19 cellular contexts compared by ENCODE assay signal in the genomic region with DNA sequence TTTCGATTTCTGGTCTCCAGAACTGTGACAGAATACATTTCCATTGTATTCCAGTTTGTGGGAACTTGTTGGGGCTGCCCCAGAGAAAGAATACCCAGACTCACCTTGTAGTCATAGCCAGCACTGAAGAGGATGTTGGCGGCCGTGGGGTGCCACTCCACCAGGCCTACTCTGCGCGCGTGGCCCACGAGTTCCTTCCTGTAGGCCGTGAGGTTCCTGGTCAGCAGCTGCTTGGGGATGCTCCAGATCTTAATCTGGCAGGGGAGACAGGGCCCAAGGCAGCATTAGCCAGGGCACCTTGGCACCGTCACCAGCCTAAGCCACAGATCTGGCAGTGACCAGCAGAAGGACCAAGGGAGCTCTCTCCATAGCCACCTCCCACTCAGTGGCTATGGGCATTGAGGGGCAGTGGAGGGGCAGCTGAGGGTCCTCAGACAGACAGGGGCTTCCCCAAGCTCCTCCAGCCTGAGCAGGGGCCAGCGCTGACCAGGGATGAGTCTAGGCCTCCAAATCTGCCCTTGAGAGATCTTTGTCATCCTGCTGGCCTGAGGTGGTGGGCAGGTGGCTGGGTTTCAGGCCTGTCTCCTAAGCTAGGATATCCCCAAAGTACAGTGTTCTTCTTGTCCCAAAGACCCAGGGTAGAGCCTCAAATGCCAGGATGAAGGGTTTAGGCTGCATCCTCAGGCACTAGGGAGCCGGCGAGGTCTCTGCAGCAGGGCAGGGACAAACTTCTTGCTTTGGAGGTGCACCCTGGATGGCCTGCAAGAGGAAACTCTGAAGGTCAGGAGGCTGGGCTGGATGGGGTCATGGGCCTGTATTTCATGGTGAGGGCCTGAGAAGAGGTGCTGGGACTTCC. TPM values are rescaled to one million over a fixed set of nuclear protein-coding genes. Genes with fewer than 3 reads are reported as not detected.
A peak's percentile ranks its signal among the peaks of the same experiment; 100 is the strongest.
DNase-seq lines count a peak whose midpoint lies in the region; ATAC-seq and TF ChIP-seq lines count a peak whose summit lies in the region.
"Had no signal": no experiment of that assay in that cellular context is flagged by ENCODE, and none has a peak within 500 bp of the region (broad histone marks: within the 10 kb centered on the region; RNA-seq: fewer than 3 reads in every experiment).

No MANE protein-coding gene starts in this region.

- no TSS peak for BruUV-seq in mammary epithelial cell (replicated peaks; lab: Mats Ljungman, UMichigan)

- no peaks in the 10 kb centered on the region for H3K36me3 Mint-ChIP-seq in natural killer cell

- peaks cover 0 to 4% of the 10 kb centered on the region in 2 donors for H3K4me1 Mint-ChIP-seq in natural killer cell

- dilution Hi-C loops in mammary epithelial cell (cut with HindIII; ENCODE audit: low sequenced_read_pairs) = no loop called here

- H3K4me2 ChIP-seq in mammary epithelial cell (ENCODE audit: insufficient read depth, low read depth, low read length) (no peak overlapping the region), osteoblast (ENCODE audit: insufficient read depth, low read length) (no peak overlapping the region)

- H3K36me3 ChIP-seq in breast epithelium (no peaks in the 10 kb centered on the region), mammary epithelial cell (ENCODE audit: insufficient read depth, low read length) (no peaks in the 10 kb centered on the region), osteoblast (ENCODE audit: insufficient read depth, low read length) (no peaks in the 10 kb centered on the region)

- CTCF ChIA-PET in mammary epithelial cell (lab: Charles Lee; ENCODE audit: low non-redundant PET) = no interaction called here

- no peaks in the 10 kb centered on the region for H3K9me3 Mint-ChIP-seq in natural killer cell

- no peak overlapping the region for H3K9ac ChIP-seq in mammary epithelial cell (ENCODE audit: insufficient read depth, low read length)

- TF ChIP-seq CTCF in breast epithelium (IDR thresholded peaks at IDR 0.05) (no peak), mammary epithelial cell (conservative IDR thresholded peaks at IDR 0.05 in 1 of 2, IDR thresholded peaks at IDR 0.05 in 1 of 2; ENCODE audit: extremely low read depth in 1 of 2, insufficient read depth in 1 of 2, low read depth in 1 of 2, low read length in 2 of 2) (no peak), VCaP (conservative IDR thresholded peaks at IDR 0.05) (no peak), osteoblast (IDR thresholded peaks at IDR 0.05; ENCODE audit: extremely low read depth, low read depth, low read length) (no peak), natural killer cell (IDR thresholded peaks at IDR 0.05) (no peak)

- H3K27ac ChIP-seq in breast epithelium (peak overlapping the region; percentile 76 to 81), mammary epithelial cell (ENCODE audit: insufficient read depth, low read depth, low read length) (no peak overlapping the region), VCaP (peak overlapping the region; percentile 98), osteoblast (ENCODE audit: low read depth, low read length) (no peak overlapping the region)

- no peaks in the 10 kb centered on the region for H3K27me3 Mint-ChIP-seq in natural killer cell (ENCODE audit: low read depth in 2 of 2)

- no peak for TF ChIP-seq POLR2A in breast epithelium (IDR thresholded peaks at IDR 0.05)

- DNase-seq in breast epithelium (ENCODE audit: low spot score in 2 of 2) = no peak
- DNase-seq in mammary epithelial cell = no peak
- DNase-seq in osteoblast (ENCODE audit: insufficient read length, low spot score, missing footprints) = peak; percentile 70
- no peak for DNase-seq in natural killer cell
- DNase-seq: ACHN, BE2C, DMS 273 treated with DMSO at 0.1 percent for 48 hours, EL, H7, KG1, NCI-H1092 treated with DMSO at 0.1 percent for 48 hours, NCI-H187, NCI-H446, NCI-H748 treated with DMSO at 0.1 percent for 48 hours, PC-3 had no signal

- intact Hi-C loops in breast epithelium (cut with DNase I; ENCODE audit: low total_unique reads) (no loop called here), mammary epithelial cell (cut with micrococcal nuclease) (no loop called here), natural killer cell (cut with micrococcal nuclease) (no loop called here)

- H4K20me1 ChIP-seq in mammary epithelial cell (ENCODE audit: insufficient read depth, low read length) (no peaks in the 10 kb centered on the region), osteoblast (ENCODE audit: insufficient read depth, low read length) (no peaks in the 10 kb centered on the region)

- H3K4me3 Mint-ChIP-seq in natural killer cell = no peak overlapping the region

- H3K9me3 ChIP-seq in breast epithelium (no peaks in the 10 kb centered on the region), mammary epithelial cell (replicated peaks; ENCODE audit: insufficient read depth, low read length) (no peaks in the 10 kb centered on the region), osteoblast (ENCODE audit: low read depth, low read length) (no peaks in the 10 kb centered on the region)
- H3K9me3 ChIP-seq: BE2C had no signal

- H2AFZ ChIP-seq in mammary epithelial cell (ENCODE audit: low read depth, low read length) = no peak overlapping the region
- H2AFZ ChIP-seq in osteoblast (ENCODE audit: low read length) = no peak overlapping the region

- ATAC-seq in HG02981 (IDR thresholded peaks at IDR 0.05; ENCODE audit: unreplicated experiment) (no peak), GM18519 (IDR thresholded peaks at IDR 0.05; ENCODE audit: low FRiP score, unreplicated experiment) (no peak), natural killer cell (no peak)
- ATAC-seq: PC-3, Right ventricle myocardium inferior had no signal

- 95% methylated on average over 11 of the region's 12 CpGs for WGBS in mammary epithelial cell (ENCODE audit: low coverage, missing lambda C conversion rate)

- H3K27ac Mint-ChIP-seq in natural killer cell = no peak overlapping the region

- no peaks in the 10 kb centered on the region for H3K79me2 ChIP-seq in mammary epithelial cell (ENCODE audit: insufficient read depth, low read length)
- H3K79me2 ChIP-seq in osteoblast (ENCODE audit: insufficient read depth, low read length) = no peaks in the 10 kb centered on the region

- H3K27me3 ChIP-seq in breast epithelium (no peaks in the 10 kb centered on the region), mammary epithelial cell (ENCODE audit: insufficient read depth, low read length) (no peaks in the 10 kb centered on the region), osteoblast (ENCODE audit: insufficient read depth, low read length) (peaks cover 8% of the 10 kb centered on the region)
- H3K27me3 ChIP-seq: BE2C had no signal

- no peak overlapping the region for H3K4me3 ChIP-seq in breast epithelium
- no peak overlapping the region for H3K4me3 ChIP-seq in mammary epithelial cell (replicated peaks in 1 of 3; ENCODE audit: insufficient read depth in 1 of 3, low read depth in 2 of 3, low read length in 3 of 3)
- H3K4me3 ChIP-seq in osteoblast (ENCODE audit: insufficient read depth, low read length) = no peak overlapping the region

- H3K4me1 ChIP-seq in breast epithelium = no peaks in the 10 kb centered on the region
- H3K4me1 ChIP-seq in mammary epithelial cell (ENCODE audit: insufficient read depth, low read length) = no peaks in the 10 kb centered on the region
- H3K4me1 ChIP-seq in osteoblast (ENCODE audit: insufficient read depth, low read length) = no peaks in the 10 kb centered on the region
- H3K4me1 ChIP-seq: BE2C had no signal

- in situ Hi-C loops in mammary epithelial cell (cut with MboI; ENCODE audit: low sequenced_read_pairs in 2 of 2) = no loop called here

RNA-seq across cellular contexts. Expression of gene TRIM14, which starts 15.9 kb away (rescaled TPM):
- total RNA-seq in breast epithelium (10 to 100 TPM in 2 of 3 donors, 1 to 10 TPM in 1; 8.8 to 14.9 (median 14.6) TPM), mammary epithelial cell (10 to 100 TPM; 11.3 to 17.6 TPM), osteoblast (0.59 and 1.1 TPM in 2 replicates), natural killer cell (10 to 100 TPM; 45.1 to 66.5 (median 65.3) TPM)
- polyA plus RNA-seq in mammary epithelial cell = 14.6 TPM
- polyA minus RNA-seq in mammary epithelial cell = 38.8 TPM

RNA-seq across cellular contexts. Expression of gene CORO2A, which starts 57.5 kb away (rescaled TPM):
- total RNA-seq in breast epithelium (1 to 10 TPM; 1.4 to 7.2 (median 7.2) TPM), mammary epithelial cell (10 to 100 TPM in 1 of 2 donors, 1 to 10 TPM in 1; 9.7 to 19.7 TPM), osteoblast (0.29 and 0.72 TPM in 2 replicates), natural killer cell (1 to 10 TPM; 1.9 to 3.6 (median 2.3) TPM)
- 17.4 TPM for polyA plus RNA-seq in mammary epithelial cell
- polyA minus RNA-seq in mammary epithelial cell = 18.8 TPM

Comparison
In these comparisons a context has a peak if more than half of its experiments do, and no peak if none do; other contexts are left out.
1. H3K27ac ChIP-seq: peak in breast epithelium (2 of 2) and VCaP (single experiment); none in mammary epithelial cell (single experiment) and osteoblast (single experiment).